Comparison of ENCODE assay signal across 1 cellular context in genomic region chr9:84294551-84294950, GRCh38.
TF ChIP-seq lines count a peak whose summit lies in the region.

No MANE protein-coding gene starts in this region.

TF ChIP-seq in K562, 482 proteins besides CTCF, POLR2A, EP300 and RAD21 (continued from another document):
- TF ChIP-seq ZNF655 (CRISPR knock-in tag; IDR thresholded peaks at IDR 0.05) (no peak), POU5F1 (IDR thresholded peaks at IDR 0.05; ENCODE audit: borderline replicate concordance, low read depth, low read length, partially characterized antibody) (no peak), ZBTB33 (CRISPR knock-in tag; IDR thresholded peaks at IDR 0.05) (no peak), TRIM24 (IDR thresholded peaks at IDR 0.05) (no peak), THRB (CRISPR knock-in tag; conservative IDR thresholded peaks at IDR 0.05) (no peak), GATAD2B (IDR thresholded peaks at IDR 0.05; ENCODE audit: borderline replicate concordance) (no peak), ESRRB (CRISPR knock-in tag; IDR thresholded peaks at IDR 0.05; ENCODE audit: borderline replicate concordance) (no peak), RBBP5 (IDR thresholded peaks at IDR 0.05; ENCODE audit: borderline replicate concordance, insufficient read depth, low read length, poor library complexity, severe bottlenecking) (no peak), MCM3 (IDR thresholded peaks at IDR 0.05) (no peak), REST (CRISPR knock-in tag; IDR thresholded peaks at IDR 0.05; ENCODE audit: low read depth) (no peak), PCBP2 (IDR thresholded peaks at IDR 0.05; ENCODE audit: low read depth, low read length, poor library complexity, severe bottlenecking) (no peak)
